Comparison of ENCODE assay signal across 11 cellular contexts in the genomic region with DNA sequence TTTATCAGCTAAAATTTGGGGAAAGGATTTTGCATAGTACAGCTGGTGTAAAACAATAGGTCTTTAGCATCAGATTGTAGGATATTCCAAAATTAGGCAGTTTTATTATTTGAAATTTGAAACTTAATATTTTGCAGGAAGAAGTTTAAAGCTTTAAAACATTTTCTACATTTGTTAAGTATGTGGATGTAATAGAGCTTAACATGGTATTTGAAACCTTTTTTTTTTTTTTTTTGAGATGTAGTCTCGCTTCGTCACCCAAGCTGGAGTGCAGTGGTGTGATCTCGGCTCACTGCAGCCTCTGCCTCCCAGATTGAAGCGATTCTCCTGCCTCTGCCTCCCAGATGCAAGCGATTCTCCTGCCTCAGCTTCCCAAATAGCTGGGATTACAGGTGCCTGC. TPM values are rescaled to one million over a fixed set of nuclear protein-coding genes. Genes with fewer than 3 reads are reported as not detected.
DNase-seq lines count a peak whose midpoint lies in the region; ATAC-seq and TF ChIP-seq lines count a peak whose summit lies in the region.
"Had no signal": no experiment of that assay in that cellular context is flagged by ENCODE, and none has a peak within 500 bp of the region (broad histone marks: within the 10 kb centered on the region; RNA-seq: fewer than 3 reads in every experiment).

No MANE protein-coding gene starts in this region.

- H3K4me2 ChIP-seq in hepatocyte: peak overlapping the region; percentile 91

- no peaks in the 10 kb centered on the region for H3K9me2 ChIP-seq in hepatocyte (replicated peaks; ENCODE audit: insufficient read depth)

- H3K4me3 Mint-ChIP-seq in activated CD4-positive, alpha-beta T cell treated with anti-CD3 and anti-CD28 coated beads, Interleukin-2, amount 10 ng/mL, durations not matched to agents 24 days and 14 days: peak overlapping the region; percentile 26
- H3K4me3 Mint-ChIP-seq in activated CD4-positive, alpha-beta T cell treated with anti-CD3 and anti-CD28 coated beads for 36 hours: no peak overlapping the region
- H3K4me3 Mint-ChIP-seq: activated naive CD8-positive, alpha-beta T cell treated with anti-CD3 and anti-CD28 coated beads for 36 hours had no signal

- H3K27ac Mint-ChIP-seq in activated CD4-positive, alpha-beta T cell treated with anti-CD3 and anti-CD28 coated beads, Interleukin-2, amount 10 ng/mL, durations not matched to agents 24 days and 14 days: no peak overlapping the region
- no peak overlapping the region for H3K27ac Mint-ChIP-seq in activated CD4-positive, alpha-beta T cell treated with anti-CD3 and anti-CD28 coated beads for 36 hours
- H3K27ac Mint-ChIP-seq: activated naive CD8-positive, alpha-beta T cell treated with anti-CD3 and anti-CD28 coated beads for 36 hours had no signal

- DNase-seq in activated CD4-positive, alpha-beta T cell treated with anti-CD3 and anti-CD28 coated beads, Interleukin-2, amount 10 ng/mL, durations not matched to agents 24 days and 14 days: no peak
- DNase-seq in activated CD4-positive, alpha-beta T cell treated with anti-CD3 and anti-CD28 coated beads for 36 hours: no peak
- DNase-seq in RWPE1 (ENCODE audit: low spot score) (no peak), hepatocyte (ENCODE audit: low spot score) (no peak), thoracic aorta (ENCODE audit: low spot score) (no peak), NK-92 (lab: John Stamatoyannopoulos, UW; ENCODE audit: unreplicated experiment) (no peak)
- no peak for DNase-seq in activated CD8-positive, alpha-beta memory T cell treated with anti-CD3 and anti-CD28 coated beads, Interleukin-2, amount 50 U/mL, for 48 hours
- DNase-seq: activated CD4-positive, alpha-beta T cell treated with anti-CD3 and anti-CD28 coated beads, Interleukin-2, amount 50 U/mL, for 1 hour; activated naive CD8-positive, alpha-beta T cell treated with anti-CD3 and anti-CD28 coated beads for 36 hours; ovary had no signal

- H3K9me3 Mint-ChIP-seq in activated CD4-positive, alpha-beta T cell treated with anti-CD3 and anti-CD28 coated beads, Interleukin-2, amount 10 ng/mL, durations not matched to agents 24 days and 14 days: no peaks in the 10 kb centered on the region
- no peaks in the 10 kb centered on the region for H3K9me3 Mint-ChIP-seq in activated CD4-positive, alpha-beta T cell treated with anti-CD3 and anti-CD28 coated beads for 36 hours (ENCODE audit: low read depth)
- H3K9me3 Mint-ChIP-seq: activated naive CD8-positive, alpha-beta T cell treated with anti-CD3 and anti-CD28 coated beads for 36 hours had no signal

- no peak overlapping the region for H2AFZ ChIP-seq in hepatocyte

- H3K4me1 ChIP-seq in hepatocyte (ENCODE audit: insufficient read depth) (peaks cover 11% of the 10 kb centered on the region), thoracic aorta (ENCODE audit: control insufficient read depth in 1 of 2, low read depth in 2 of 2) (peaks cover 17 to 40% of the 10 kb centered on the region in 2 donors)

- H3K27ac ChIP-seq in RWPE1: peak overlapping the region; percentile 49; the same call in 1 of the 2 replicates
- H3K27ac ChIP-seq in hepatocyte: peak overlapping the region; percentile 97
- peak overlapping the region in 1 of 2 donors; percentile 89 for H3K27ac ChIP-seq in thoracic aorta
- H3K27ac ChIP-seq: ovary had no signal

- H3K36me3 ChIP-seq in hepatocyte (replicated peaks; ENCODE audit: insufficient read depth, low read depth) (no peaks in the 10 kb centered on the region), thoracic aorta (no peaks in the 10 kb centered on the region)
- H3K36me3 ChIP-seq: ovary had no signal

- intact Hi-C loops in activated CD4-positive, alpha-beta T cell treated with anti-CD3 and anti-CD28 coated beads, Interleukin-2, amount 10 ng/mL, durations not matched to agents 24 days and 14 days (cut with micrococcal nuclease): loop anchor here (1.0 to 5.0 kb wide), 3 partner anchors 34 to 224 kb away; no protein-coding TSS in a partner anchor
- intact Hi-C loops in activated CD4-positive, alpha-beta T cell treated with anti-CD3 and anti-CD28 coated beads for 36 hours (cut with DNase I, micrococcal nuclease): loop anchor here (2.0 to 10.0 kb wide), 5 partner anchors 73 to 761 kb away; no protein-coding TSS in a partner anchor

- peaks cover 13% of the 10 kb centered on the region for H3K4me1 Mint-ChIP-seq in activated CD4-positive, alpha-beta T cell treated with anti-CD3 and anti-CD28 coated beads, Interleukin-2, amount 10 ng/mL, durations not matched to agents 24 days and 14 days
- H3K4me1 Mint-ChIP-seq in activated CD4-positive, alpha-beta T cell treated with anti-CD3 and anti-CD28 coated beads for 36 hours: peaks cover 22% of the 10 kb centered on the region

- POLR2A ChIA-PET in activated CD4-positive, alpha-beta T cell treated with anti-CD3 and anti-CD28 coated beads for 36 hours (lab: Charles Lee): interaction anchor here (0.6 to 1.8 kb wide), 6 partner anchors 9 to 1242 kb away, joined by 3 to 15 read pairs (median 6); partner anchors contain the start of gene RPS6
- POLR2A ChIA-PET in RWPE1 (lab: Yijun Ruan, JAX; ENCODE audit: low non-redundant PET): no interaction called here

- H3K4me3 ChIP-seq in hepatocyte: peak overlapping the region; percentile 11
- peak overlapping the region; percentile 84 for H3K4me3 ChIP-seq in thoracic aorta

- CTCF ChIA-PET in activated CD4-positive, alpha-beta T cell treated with anti-CD3 and anti-CD28 coated beads for 36 hours (lab: Charles Lee): interaction anchor here (0.7 to 2.7 kb wide), 14 partner anchors 8 to 232 kb away, joined by 3 to 12 read pairs (median 4); partner anchors contain the start of gene RRAGA
- CTCF ChIA-PET in RWPE1 (lab: Yijun Ruan, JAX): interaction anchor here (0.6 kb wide), 1 partner anchor 104 kb away, joined by 4 read pairs; no protein-coding TSS in a partner anchor

- peaks cover 75% of the 10 kb centered on the region for H3K79me2 ChIP-seq in hepatocyte

- H3K36me3 Mint-ChIP-seq in activated CD4-positive, alpha-beta T cell treated with anti-CD3 and anti-CD28 coated beads, Interleukin-2, amount 10 ng/mL, durations not matched to agents 24 days and 14 days (ENCODE audit: low read depth): no peaks in the 10 kb centered on the region
- H3K36me3 Mint-ChIP-seq in activated CD4-positive, alpha-beta T cell treated with anti-CD3 and anti-CD28 coated beads for 36 hours (ENCODE audit: low read depth): no peaks in the 10 kb centered on the region
- H3K36me3 Mint-ChIP-seq: activated naive CD8-positive, alpha-beta T cell treated with anti-CD3 and anti-CD28 coated beads for 36 hours had no signal

- WGBS in hepatocyte (ENCODE audit: low lambda C conversion rate, missing lambda C conversion rate): 87% methylated on average over 5 of the region's 5 CpGs

- H3K27me3 ChIP-seq in hepatocyte (no peaks in the 10 kb centered on the region), thoracic aorta (replicated peaks; ENCODE audit: insufficient read depth) (no peaks in the 10 kb centered on the region)
- H3K27me3 ChIP-seq: ovary had no signal

- peaks cover 54% of the 10 kb centered on the region for H4K20me1 ChIP-seq in hepatocyte (ENCODE audit: insufficient read depth, poor library complexity, severe bottlenecking)

- no peaks in the 10 kb centered on the region for H3K27me3 Mint-ChIP-seq in activated CD4-positive, alpha-beta T cell treated with anti-CD3 and anti-CD28 coated beads, Interleukin-2, amount 10 ng/mL, durations not matched to agents 24 days and 14 days
- H3K27me3 Mint-ChIP-seq in activated CD4-positive, alpha-beta T cell treated with anti-CD3 and anti-CD28 coated beads for 36 hours: no peaks in the 10 kb centered on the region
- H3K27me3 Mint-ChIP-seq: activated naive CD8-positive, alpha-beta T cell treated with anti-CD3 and anti-CD28 coated beads for 36 hours had no signal

- TF ChIP-seq CTCF in RWPE1 (conservative IDR thresholded peaks at IDR 0.05; ENCODE audit: low read depth) (no peak), hepatocyte (IDR thresholded peaks at IDR 0.05; ENCODE audit: poor library complexity) (no peak), thoracic aorta (IDR thresholded peaks at IDR 0.05) (no peak)

- H3K9me3 ChIP-seq in hepatocyte (ENCODE audit: low read depth) (no peaks in the 10 kb centered on the region), thoracic aorta (no peaks in the 10 kb centered on the region)
- H3K9me3 ChIP-seq: ovary had no signal

- no peak for ATAC-seq in activated CD4-positive, alpha-beta T cell treated with anti-CD3 and anti-CD28 coated beads for 36 hours
- ATAC-seq in thoracic aorta (ENCODE audit: insufficient number of reproducible peaks, low FRiP score, low read depth) (no peak), GM19395 (IDR thresholded peaks at IDR 0.05; ENCODE audit: unreplicated experiment) (no peak)

RNA-seq across cellular contexts. Expression of gene DENND4C, which starts 2.9 kb away (rescaled TPM):
- total RNA-seq in activated CD4-positive, alpha-beta T cell treated with anti-CD3 and anti-CD28 coated beads, Interleukin-2, amount 10 ng/mL, durations not matched to agents 24 days and 14 days: 13.6 and 16.8 TPM in 2 replicates
- 10 to 100 TPM; 17.2 to 22.2 TPM for total RNA-seq in activated CD4-positive, alpha-beta T cell treated with anti-CD3 and anti-CD28 coated beads for 36 hours
- total RNA-seq in hepatocyte (70.2 and 82.6 TPM in 2 replicates), thoracic aorta (10 to 100 TPM; 81.1 to 88.2 TPM)
- 14.9 and 17.1 TPM in 2 replicates for polyA plus RNA-seq in hepatocyte
